ENCODE assay signal across 8 cellular contexts in the genomic region with DNA sequence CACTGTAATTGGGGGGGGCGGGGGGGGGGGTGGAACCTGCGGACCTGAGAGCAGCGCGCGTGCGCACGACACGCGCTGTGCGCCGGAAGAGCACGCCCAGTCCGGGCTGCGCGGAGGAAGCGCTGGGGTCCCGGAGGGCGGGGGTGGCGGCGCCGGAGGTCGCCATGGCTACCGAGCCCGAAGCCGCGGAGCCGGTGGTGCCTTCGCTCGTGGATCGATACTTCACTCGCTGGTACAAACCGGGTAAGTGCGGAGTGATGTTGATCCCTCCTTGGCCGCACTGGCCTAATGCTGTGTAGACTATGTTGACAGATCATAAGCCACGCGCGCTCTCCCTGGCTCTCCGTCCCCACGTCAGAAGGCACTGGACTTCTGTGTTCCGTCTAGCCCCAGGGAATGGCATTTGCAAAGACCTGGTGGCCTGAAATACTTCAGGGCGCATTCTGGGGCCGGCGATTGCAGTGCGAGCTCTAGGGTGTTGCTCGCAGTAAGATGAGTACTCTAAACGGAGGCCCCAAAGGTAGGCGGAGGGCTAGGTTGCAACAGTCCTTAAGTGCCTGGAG. TPM values are rescaled to one million over a fixed set of nuclear protein-coding genes. Genes with fewer than 3 reads are reported as not detected.
DNase-seq lines count a peak whose midpoint lies in the region; ATAC-seq and TF ChIP-seq lines count a peak whose summit lies in the region.

A gene with protein sequence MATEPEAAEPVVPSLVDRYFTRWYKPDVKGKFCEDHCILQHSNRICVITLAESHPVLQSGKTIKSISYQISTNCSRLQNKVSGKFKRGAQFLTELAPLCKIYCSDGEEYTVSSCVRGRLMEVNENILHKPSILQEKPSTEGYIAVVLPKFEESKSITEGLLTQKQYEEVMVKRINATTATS (plus strand): TSS at position 78 of the 563 bp plus-strand sequence. CDS start 87 bp downstream, at position 165.

- peak; percentile 76 for ATAC-seq in GM19395 (IDR thresholded peaks at IDR 0.05; ENCODE audit: unreplicated experiment)
- peak; percentile 82 for ATAC-seq in HG03521 (IDR thresholded peaks at IDR 0.05; ENCODE audit: unreplicated experiment)

- H3K27me3 Mint-ChIP-seq in endodermal cell (ENCODE audit: insufficient read depth), result no peaks in the 10 kb centered on the region

- WGBS in endodermal cell (ENCODE audit: insufficient coverage in 1 of 2, insufficient read length in 1 of 2), 2 experiments, result 0 to 1% methylated on average over 10 to 47 of the region's 47 CpGs

- peak; percentile 91 for DNase-seq in CD1c-positive myeloid dendritic cell (ENCODE audit: extremely low spot score)
- peak; percentile 57 for DNase-seq in NCI-H82 treated with DMSO at 0.1 percent for 48 hours (lab: John Stamatoyannopoulos, UW; ENCODE audit: unreplicated experiment)
- peak; percentile 54 to 57 for DNase-seq in activated CD8-positive, alpha-beta memory T cell treated with anti-CD3 and anti-CD28 coated beads for 4 hours (ENCODE audit: low read depth in 2 of 2)
- peak; percentile 89 for DNase-seq in endodermal cell
- DNase-seq in mesenteric fat pad (ENCODE audit: low spot score), result peak; percentile 90
- peak; percentile 50 for DNase-seq in stimulated activated CD8-positive, alpha-beta memory T cell treated with anti-CD3 and anti-CD28 coated beads, Interleukin-15, amount 100 ng/mL, for 1 hour (ENCODE audit: low read depth)

- H3K9ac ChIP-seq in endodermal cell (ENCODE audit: extremely low read depth, low read length, poor library complexity, severe bottlenecking), result peak within 1 kb of the TSS; percentile 83

- peak within 1 kb of the TSS; percentile 95 for H3K4me3 ChIP-seq in endodermal cell (ENCODE audit: low read length)

- peaks cover 10% of the 10 kb centered on the region for H3K4me1 Mint-ChIP-seq in endodermal cell

- H3K4me3 Mint-ChIP-seq in endodermal cell, result peak within 1 kb of the TSS; percentile 93

- no peaks in the 10 kb centered on the region for H3K9me3 ChIP-seq in endodermal cell (ENCODE audit: control insufficient read depth, low read length)

- H3K4me1 ChIP-seq in endodermal cell (ENCODE audit: control insufficient read depth, insufficient read depth, low read length), result no peaks in the 10 kb centered on the region

- no peaks in the 10 kb centered on the region for H3K27me3 ChIP-seq in endodermal cell (ENCODE audit: control insufficient read depth, insufficient read depth, low read length, poor library complexity, severe bottlenecking)

- no peaks in the 10 kb centered on the region for H3K9me3 Mint-ChIP-seq in endodermal cell

- peak within 1 kb of the TSS; percentile 97 for H3K27ac Mint-ChIP-seq in endodermal cell

- TF ChIP-seq CTCF in endodermal cell (conservative IDR thresholded peaks at IDR 0.05), result no peak

- peak within 1 kb of the TSS; percentile 93 for H3K27ac ChIP-seq in endodermal cell (ENCODE audit: low read depth, low read length)

- H3K36me3 Mint-ChIP-seq in endodermal cell (ENCODE audit: low read depth), result peaks cover 16% of the 10 kb centered on the region

- peaks cover 26% of the 10 kb centered on the region for H3K36me3 ChIP-seq in endodermal cell (ENCODE audit: control insufficient read depth, insufficient read depth, low read length)

RNA-seq across cellular contexts. Expression of the gene that starts here (rescaled TPM):
- total RNA-seq in endodermal cell, result 10 to 100 TPM; 11.4 to 15.4 TPM
- 21.8 TPM for polyA plus RNA-seq in endodermal cell (2013, experiment 1 of 2)
- polyA plus RNA-seq in endodermal cell (2013, experiment 2 of 2), result 18.8 TPM
- 10.4 TPM for total RNA-seq in mesenteric fat pad

Comparison
In these comparisons a context has a peak if more than half of its experiments do, and no peak if none do; other contexts are left out.
1. Peak in every context shown above with its lines: DNase-seq, ATAC-seq, H3K4me3 ChIP-seq and H3K27ac ChIP-seq.